Comparison of ENCODE assay signal across 7 cellular contexts in the genomic region with DNA sequence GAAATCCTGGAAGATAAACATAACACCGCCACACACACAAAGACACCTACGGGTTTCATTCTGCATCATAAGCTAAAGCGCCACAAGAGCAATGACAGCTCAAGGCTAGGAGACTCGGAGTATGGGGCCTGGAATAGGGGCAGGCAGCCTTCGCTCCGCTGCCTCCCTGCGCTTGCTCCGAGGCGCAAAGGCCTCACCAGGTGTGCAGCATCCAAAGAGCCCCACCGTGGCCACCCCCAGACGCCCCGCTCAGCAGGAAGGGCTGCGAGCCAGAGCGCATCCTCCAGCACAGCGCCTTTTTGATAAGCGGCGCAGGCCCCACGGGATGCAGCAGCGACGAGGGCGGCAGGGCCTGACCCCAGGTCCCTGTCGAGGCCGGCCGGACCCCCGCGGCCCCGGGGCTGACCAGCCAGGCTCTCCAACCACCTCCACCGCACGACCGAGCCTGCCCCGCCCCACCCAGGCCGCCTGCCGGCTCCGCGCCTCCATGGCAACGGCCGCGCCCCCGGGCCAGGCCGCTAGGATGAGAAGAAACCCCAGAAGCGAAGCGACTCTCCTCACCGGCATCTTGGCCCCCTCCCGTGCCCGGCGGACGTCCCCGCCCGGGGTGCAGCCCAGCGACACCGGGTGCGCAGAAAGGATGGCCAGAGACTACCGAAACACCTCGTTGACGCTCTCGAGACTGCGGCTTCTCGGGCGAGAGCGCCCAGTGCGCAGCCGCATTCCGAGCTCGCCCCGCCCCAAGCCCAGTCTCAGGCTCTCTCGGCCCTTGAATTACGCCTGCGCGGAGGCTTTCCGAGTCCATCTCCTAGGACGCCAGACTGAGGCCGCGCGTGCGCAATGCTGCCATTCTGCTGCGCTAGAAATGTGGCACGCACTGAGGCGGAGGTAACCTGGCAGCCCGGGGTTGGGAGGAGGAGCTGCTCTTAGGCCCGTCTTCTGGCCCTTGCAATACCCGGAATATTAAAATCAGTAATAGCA. TPM values are rescaled to one million over a fixed set of nuclear protein-coding genes. Genes with fewer than 3 reads are reported as not detected.
DNase-seq lines count a peak whose midpoint lies in the region; ATAC-seq and TF ChIP-seq lines count a peak whose summit lies in the region.

A gene (minus strand): TSS at position 694 of the 981 bp plus-strand sequence. CDS start 127 bp downstream, at position 567.

- H4K20me1 ChIP-seq in hepatocyte (ENCODE audit: insufficient read depth, poor library complexity, severe bottlenecking) = no peaks in the 10 kb centered on the region

- peaks cover 27% of the 10 kb centered on the region for H3K79me2 ChIP-seq in hepatocyte

- ATAC-seq in GM18505 (IDR thresholded peaks at IDR 0.05; ENCODE audit: unreplicated experiment) (peak; percentile 81), HG02973 (IDR thresholded peaks at IDR 0.05; ENCODE audit: unreplicated experiment) (peak; percentile 80)

- no peaks in the 10 kb centered on the region for H3K9me2 ChIP-seq in hepatocyte (replicated peaks; ENCODE audit: insufficient read depth)

- DNase-seq in NCI-H2029 (lab: John Stamatoyannopoulos, UW) (peak; percentile 96), T-helper 22 cell (ENCODE audit: low read depth) (peak; percentile 96), astrocyte of the cerebellum (ENCODE audit: low read depth) (peak; percentile 85), hepatocyte (ENCODE audit: low spot score) (peak; percentile 99), renal cortical epithelial cell (ENCODE audit: low read depth) (peak; percentile 91)

- no peaks in the 10 kb centered on the region for H3K36me3 ChIP-seq in hepatocyte (replicated peaks; ENCODE audit: insufficient read depth, low read depth)

- TF ChIP-seq CTCF in astrocyte of the cerebellum (IDR thresholded peaks at IDR 0.05; ENCODE audit: low read depth, low read length, missing control alignments) = peak; percentile 2
- no peak for TF ChIP-seq CTCF in hepatocyte (IDR thresholded peaks at IDR 0.05; ENCODE audit: poor library complexity)

- peak within 1 kb of the TSS; percentile 62 for H2AFZ ChIP-seq in hepatocyte

- TF ChIP-seq POLR2A in GM18505 (IDR thresholded peaks at IDR 0.05; ENCODE audit: borderline replicate concordance, extremely low read depth, insufficient read depth, insufficient read length) = peak; percentile 79

- WGBS in hepatocyte (ENCODE audit: low lambda C conversion rate, missing lambda C conversion rate) = under 1% methylated on average over 65 of the region's 81 CpGs

- peaks cover 2% of the 10 kb centered on the region for H3K27me3 ChIP-seq in hepatocyte

- peak within 1 kb of the TSS; percentile 75 for H3K4me2 ChIP-seq in hepatocyte

- H3K4me1 ChIP-seq in hepatocyte (ENCODE audit: insufficient read depth) = peaks cover 5% of the 10 kb centered on the region

- peak within 1 kb of the TSS; percentile 36 for H3K27ac ChIP-seq in hepatocyte

- H3K9me3 ChIP-seq in hepatocyte (ENCODE audit: low read depth) = no peaks in the 10 kb centered on the region

- in situ Hi-C loops in astrocyte of the cerebellum (cut with HindIII; ENCODE audit: low sequenced_read_pairs) = no loop called here

- H3K4me3 ChIP-seq in astrocyte of the cerebellum (ENCODE audit: low read depth, low read length) = peak within 1 kb of the TSS; percentile 91
- peak within 1 kb of the TSS; percentile 72 for H3K4me3 ChIP-seq in hepatocyte

RNA-seq across cellular contexts. Expression of the gene that starts here (rescaled TPM):
- total RNA-seq in hepatocyte (7.0 and 9.2 TPM in 2 replicates), renal cortical epithelial cell (7.6 and 21.5 TPM in 2 replicates)
- polyA plus RNA-seq in hepatocyte = 12.6 and 13.7 TPM in 2 replicates

Comparison
In these comparisons a context has a peak if more than half of its experiments do, and no peak if none do; other contexts are left out.
1. Peak in every context shown above with its lines: DNase-seq, ATAC-seq, H3K4me3 ChIP-seq and H3K27ac ChIP-seq.